In genomic region chr7:66415659-66416265, GRCh38 we compare ENCODE assay signal across 20 cellular contexts.
"Had no signal": no experiment of that assay in that cellular context is flagged by ENCODE, and none has a peak within 500 bp of the region (broad histone marks: within the 10 kb centered on the region; RNA-seq: fewer than 3 reads in every experiment).

No MANE protein-coding gene starts in this region.

- H3K36me3 Mint-ChIP-seq: activated naive CD4-positive, alpha-beta T cell treated with anti-CD3 and anti-CD28 coated beads, Interleukin-2, amount 50 U/mL, for 24 hours; naive thymus-derived CD8-positive, alpha-beta T cell; type B pancreatic cell had no signal

- H3K27me3 ChIP-seq: foreskin keratinocyte had no signal

- DNase-seq: activated CD4-positive, alpha-beta T cell treated with anti-CD3 and anti-CD28 coated beads, Interleukin-2, amount 10 ng/mL, durations not matched to agents 7 days and 5 days; activated CD4-positive, CD25-positive, alpha-beta regulatory T cell; activated CD8-positive, alpha-beta memory T cell treated with anti-CD3 and anti-CD28 coated beads for 24 hours; amniotic stem cell; cerebellar nuclear complex; foreskin keratinocyte; left colon; naive thymus-derived CD8-positive, alpha-beta T cell; nucleus accumbens; stimulated activated CD4-positive, alpha-beta T cell treated with anti-CD3 and anti-CD28 coated beads, Interleukin-12 subunit alpha, Interleukin-12 subunit beta, amount 100 ng/mL, for 4 hours; stimulated activated CD4-positive, alpha-beta T cell treated with anti-CD3 and anti-CD28 coated beads, Interleukin-2, amount 100 ng/mL, for 48 hours; stimulated activated naive CD4-positive, alpha-beta T cell treated with Interleukin-2 at 50 U/mL for 16 hours had no signal

- ATAC-seq: esophagus mucosa; foreskin keratinocyte; left colon; naive thymus-derived CD8-positive, alpha-beta T cell; sciatic nerve had no signal

- H3K27ac Mint-ChIP-seq: activated CD4-positive, alpha-beta T cell treated with anti-CD3 and anti-CD28 coated beads, Interleukin-2, amount 10 ng/mL, durations not matched to agents 7 days and 5 days; activated naive CD4-positive, alpha-beta T cell treated with anti-CD3 and anti-CD28 coated beads, Interleukin-2, amount 50 U/mL, for 24 hours; activated T-helper 2 cell treated with anti-CD3 and anti-CD28 coated beads, Interferon-gamma antibody, Interleukin-2, Interleukin-4, amounts not matched to agents 10 μg/mL and 5 μg/mL and 100 μg/mL, durations not matched to agents 14 hours and 24 hours and 36 hours; progenitor cell of endocrine pancreas; type B pancreatic cell had no signal

- H3K4me3 ChIP-seq: lung had no signal

- H3K9me3 Mint-ChIP-seq: activated CD4-positive, alpha-beta T cell treated with anti-CD3 and anti-CD28 coated beads, Interleukin-2, amount 10 ng/mL, durations not matched to agents 7 days and 5 days; activated naive CD4-positive, alpha-beta T cell treated with anti-CD3 and anti-CD28 coated beads, Interleukin-2, amount 50 U/mL, for 24 hours; activated T-helper 2 cell treated with anti-CD3 and anti-CD28 coated beads, Interferon-gamma antibody, Interleukin-2, Interleukin-4, amounts not matched to agents 10 μg/mL and 5 μg/mL and 100 μg/mL, durations not matched to agents 14 hours and 24 hours and 36 hours; naive thymus-derived CD8-positive, alpha-beta T cell; type B pancreatic cell had no signal

- FAIRE-seq: TTC549 had no signal

- H3K27ac ChIP-seq: foreskin keratinocyte had no signal

- H3K4me3 Mint-ChIP-seq: activated CD4-positive, alpha-beta T cell treated with anti-CD3 and anti-CD28 coated beads, Interleukin-2, amount 10 ng/mL, durations not matched to agents 7 days and 5 days; activated naive CD4-positive, alpha-beta T cell treated with anti-CD3 and anti-CD28 coated beads, Interleukin-2, amount 50 U/mL, for 24 hours; naive thymus-derived CD8-positive, alpha-beta T cell; type B pancreatic cell had no signal

- H3K27me3 Mint-ChIP-seq: activated CD4-positive, alpha-beta T cell treated with anti-CD3 and anti-CD28 coated beads, Interleukin-2, amount 10 ng/mL, durations not matched to agents 7 days and 5 days; activated naive CD4-positive, alpha-beta T cell treated with anti-CD3 and anti-CD28 coated beads, Interleukin-2, amount 50 U/mL, for 24 hours; progenitor cell of endocrine pancreas; type B pancreatic cell had no signal
